1 cellular context compared by ENCODE assay signal in genomic region chr10:110865804-110866482, GRCh38.
TF ChIP-seq lines count a peak whose summit lies in the region.

No MANE protein-coding gene starts in this region.

TF ChIP-seq in GM12878, 131 proteins besides CTCF, POLR2A, EP300 and RAD21 (continued from another document):
- TF ChIP-seq, protein P1, sequence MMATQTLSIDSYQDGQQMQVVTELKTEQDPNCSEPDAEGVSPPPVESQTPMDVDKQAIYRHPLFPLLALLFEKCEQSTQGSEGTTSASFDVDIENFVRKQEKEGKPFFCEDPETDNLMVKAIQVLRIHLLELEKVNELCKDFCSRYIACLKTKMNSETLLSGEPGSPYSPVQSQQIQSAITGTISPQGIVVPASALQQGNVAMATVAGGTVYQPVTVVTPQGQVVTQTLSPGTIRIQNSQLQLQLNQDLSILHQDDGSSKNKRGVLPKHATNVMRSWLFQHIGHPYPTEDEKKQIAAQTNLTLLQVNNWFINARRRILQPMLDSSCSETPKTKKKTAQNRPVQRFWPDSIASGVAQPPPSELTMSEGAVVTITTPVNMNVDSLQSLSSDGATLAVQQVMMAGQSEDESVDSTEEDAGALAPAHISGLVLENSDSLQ (IDR thresholded peaks at IDR 0.05) = peak; percentile 94
- TF ChIP-seq CBFB (IDR thresholded peaks at IDR 0.05; ENCODE audit: low read depth) (0 out of 2 replicates have a peak, but pooled peaks have one; percentile 43), MEF2B (IDR thresholded peaks at IDR 0.05; ENCODE audit: partially characterized antibody, poor library complexity, severe bottlenecking) (peak; percentile 60), GATAD2B (conservative IDR thresholded peaks at IDR 0.05; ENCODE audit: low read depth) (0 out of 2 replicates have a peak, but pooled peaks have one; percentile 55), RELB (IDR thresholded peaks at IDR 0.05; ENCODE audit: low read depth) (peak; percentile 77), ZNF217 (IDR thresholded peaks at IDR 0.05) (peak; percentile 98), BHLHE40 (IDR thresholded peaks at IDR 0.05; ENCODE audit: borderline replicate concordance in 1 of 2, low read depth in 2 of 2, low read length in 1 of 2) (peak in 1 of 2 experiments; percentile 38; a peak in 1 of 4 replicates), CHD1 (IDR thresholded peaks at IDR 0.05; ENCODE audit: low read depth, low read length) (0 out of 2 replicates have a peak, but pooled peaks have one; percentile 64), RUNX3 (IDR thresholded peaks at IDR 0.05; ENCODE audit: low read length) (peak; percentile 36), DPF2 (IDR thresholded peaks at IDR 0.05) (peak; percentile 68; the same call in 1 of the 2 replicates), SMC3 (IDR thresholded peaks at IDR 0.05; ENCODE audit: borderline replicate concordance, low read length) (0 out of 2 replicates have a peak, but pooled peaks have one; percentile 4), ETV6 (conservative IDR thresholded peaks at IDR 0.05 in 1 of 2, IDR thresholded peaks at IDR 0.05 in 1 of 2; ENCODE audit: borderline replicate concordance in 1 of 2, low read depth in 1 of 2) (peak in 1 of 2 experiments; percentile 51; a peak in 1 of 4 replicates), SPI1 (IDR thresholded peaks at IDR 0.05; ENCODE audit: borderline replicate concordance, insufficient read depth, low read depth, low read length) (peak; percentile 30), NR2C2 (IDR thresholded peaks at IDR 0.05; ENCODE audit: borderline replicate concordance, control insufficient read depth, insufficient read length, low read depth) (no peak), NBN (IDR thresholded peaks at IDR 0.05) (0 out of 2 replicates have a peak, but pooled peaks have one; percentile 59), NFIC (IDR thresholded peaks at IDR 0.05; ENCODE audit: low read depth, low read length) (peak; percentile 46; the same call in 1 of the 2 replicates), SREBF2 (IDR thresholded peaks at IDR 0.05; ENCODE audit: low read length) (no peak), RCOR1 (conservative IDR thresholded peaks at IDR 0.05; ENCODE audit: low read depth, low read length) (0 out of 2 replicates have a peak, but pooled peaks have one; percentile 28), IKZF2 (IDR thresholded peaks at IDR 0.05) (peak; percentile 55 to 74; a peak in 3 of 4 replicates), STAT1 (conservative IDR thresholded peaks at IDR 0.05) (no peak), KDM1A (IDR thresholded peaks at IDR 0.05; ENCODE audit: borderline replicate concordance) (0 out of 2 replicates have a peak, but pooled peaks have one; percentile 68), CREB1 (IDR thresholded peaks at IDR 0.05; ENCODE audit: low read depth) (no peak), ATF7 (IDR thresholded peaks at IDR 0.05; ENCODE audit: low read depth) (peak; percentile 56), JUNB (IDR thresholded peaks at IDR 0.05) (peak; percentile 27), RAD51 (IDR thresholded peaks at IDR 0.05) (no peak), EED (IDR thresholded peaks at IDR 0.05; ENCODE audit: low read depth) (peak; percentile 26; the same call in 1 of the 2 replicates), MTA2 (IDR thresholded peaks at IDR 0.05; ENCODE audit: low read depth) (peak; percentile 64), ZNF384 (IDR thresholded peaks at IDR 0.05; ENCODE audit: borderline replicate concordance, low read depth, low read length) (peak; percentile 94), FOXM1 (IDR thresholded peaks at IDR 0.05; ENCODE audit: low read depth, low read length) (0 out of 2 replicates have a peak, but pooled peaks have one; percentile 18), MEF2A (IDR thresholded peaks at IDR 0.05; ENCODE audit: insufficient read depth, low read depth, low read length) (0 out of 2 replicates have a peak, but pooled peaks have one; percentile 6)
- TF ChIP-seq, protein P2, sequence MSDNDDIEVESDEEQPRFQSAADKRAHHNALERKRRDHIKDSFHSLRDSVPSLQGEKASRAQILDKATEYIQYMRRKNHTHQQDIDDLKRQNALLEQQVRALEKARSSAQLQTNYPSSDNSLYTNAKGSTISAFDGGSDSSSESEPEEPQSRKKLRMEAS (IDR thresholded peaks at IDR 0.05; ENCODE audit: low read depth, low read length) = no peak
- TF ChIP-seq, protein P3, sequence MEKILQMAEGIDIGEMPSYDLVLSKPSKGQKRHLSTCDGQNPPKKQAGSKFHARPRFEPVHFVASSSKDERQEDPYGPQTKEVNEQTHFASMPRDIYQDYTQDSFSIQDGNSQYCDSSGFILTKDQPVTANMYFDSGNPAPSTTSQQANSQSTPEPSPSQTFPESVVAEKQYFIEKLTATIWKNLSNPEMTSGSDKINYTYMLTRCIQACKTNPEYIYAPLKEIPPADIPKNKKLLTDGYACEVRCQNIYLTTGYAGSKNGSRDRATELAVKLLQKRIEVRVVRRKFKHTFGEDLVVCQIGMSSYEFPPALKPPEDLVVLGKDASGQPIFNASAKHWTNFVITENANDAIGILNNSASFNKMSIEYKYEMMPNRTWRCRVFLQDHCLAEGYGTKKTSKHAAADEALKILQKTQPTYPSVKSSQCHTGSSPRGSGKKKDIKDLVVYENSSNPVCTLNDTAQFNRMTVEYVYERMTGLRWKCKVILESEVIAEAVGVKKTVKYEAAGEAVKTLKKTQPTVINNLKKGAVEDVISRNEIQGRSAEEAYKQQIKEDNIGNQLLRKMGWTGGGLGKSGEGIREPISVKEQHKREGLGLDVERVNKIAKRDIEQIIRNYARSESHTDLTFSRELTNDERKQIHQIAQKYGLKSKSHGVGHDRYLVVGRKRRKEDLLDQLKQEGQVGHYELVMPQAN (conservative IDR thresholded peaks at IDR 0.05) = peak; percentile 54; the same call in 1 of the 2 replicates
TF ChIP-seq in GM12878: peak in this region for 29.
